In the genomic region with DNA sequence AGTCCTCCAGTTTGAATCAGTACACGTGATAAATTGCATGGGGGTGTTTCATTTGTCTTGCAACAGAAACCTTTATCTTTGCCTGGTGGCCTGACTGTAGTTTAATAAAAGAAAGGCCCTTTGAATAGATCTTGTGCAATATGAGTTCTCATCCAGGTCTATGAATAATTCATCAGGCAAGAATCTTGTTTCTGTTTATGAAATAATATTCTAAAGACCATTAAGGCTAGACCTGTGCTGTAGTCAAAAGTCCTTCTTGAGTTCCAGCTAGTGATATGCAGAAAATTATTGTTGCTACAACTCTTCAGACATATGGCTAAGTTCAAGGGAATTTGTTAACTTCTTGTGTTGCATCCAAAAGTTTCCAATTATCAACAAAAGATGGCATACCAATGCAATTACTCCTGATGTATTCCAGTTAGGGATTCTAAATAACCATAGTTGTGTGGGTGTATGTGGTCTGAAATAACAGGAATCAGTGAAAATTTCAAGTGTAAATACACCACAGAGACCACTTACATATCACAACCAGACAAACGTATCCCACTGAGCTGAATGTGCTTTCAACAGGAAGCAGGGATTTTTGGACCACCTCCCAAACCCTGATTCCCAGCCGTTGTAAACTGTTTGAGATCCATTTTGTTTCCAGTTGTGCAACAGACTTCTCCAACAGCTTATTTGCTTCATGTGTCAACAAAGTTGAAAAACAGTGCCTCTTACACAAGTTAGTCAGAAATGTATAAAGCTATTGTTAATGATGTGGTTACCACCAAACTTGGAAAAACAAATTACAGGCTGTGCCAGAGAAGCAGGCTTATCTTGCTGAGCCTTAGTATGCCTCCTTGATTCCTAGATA, we compare ENCODE assay signal across 12 cellular contexts. TPM values are rescaled to one million over a fixed set of nuclear protein-coding genes. Genes with fewer than 3 reads are reported as not detected.
DNase-seq lines count a peak whose midpoint lies in the region; ATAC-seq and TF ChIP-seq lines count a peak whose summit lies in the region.
"Had no signal": no experiment of that assay in that cellular context is flagged by ENCODE, and none has a peak within 500 bp of the region (broad histone marks: within the 10 kb centered on the region; RNA-seq: fewer than 3 reads in every experiment).

No MANE protein-coding gene starts in this region.

- TF ChIP-seq EP300 in sigmoid colon (IDR thresholded peaks at IDR 0.05): no peak

- TF ChIP-seq CTCF in astrocyte of the cerebellum (IDR thresholded peaks at IDR 0.05; ENCODE audit: low read depth, low read length, missing control alignments) (no peak), heart right ventricle (IDR thresholded peaks at IDR 0.05) (no peak), sigmoid colon (IDR thresholded peaks at IDR 0.05) (no peak)

- intact Hi-C loops in heart right ventricle (cut with DNase I): no loop called here
- intact Hi-C loops in sigmoid colon (cut with DNase I): no loop called here

- no peaks in the 10 kb centered on the region for H3K36me3 ChIP-seq in heart right ventricle
- H3K36me3 ChIP-seq in sigmoid colon: no peaks in the 10 kb centered on the region
- H3K36me3 ChIP-seq: vagina had no signal

- H3K27ac ChIP-seq in heart right ventricle (peak overlapping the region in 7 of 10 donors; percentile 3 to 52 (median 46)), sigmoid colon (peak overlapping the region in 3 of 4 donors; percentile 34 to 38 (median 35))
- H3K27ac ChIP-seq: vagina had no signal

- peak; percentile 62 to 88 (median 82) for ATAC-seq in heart right ventricle

- peaks cover 0 to 11% (median 0%) of the 10 kb centered on the region in 9 donors for H3K4me1 ChIP-seq in heart right ventricle
- no peaks in the 10 kb centered on the region for H3K4me1 ChIP-seq in sigmoid colon
- H3K4me1 ChIP-seq: vagina had no signal

- H3K4me3 ChIP-seq in astrocyte of the cerebellum (ENCODE audit: low read depth, low read length): no peak overlapping the region
- no peak overlapping the region for H3K4me3 ChIP-seq in heart right ventricle
- H3K4me3 ChIP-seq in sigmoid colon: no peak overlapping the region
- H3K4me3 ChIP-seq: vagina had no signal

- 28 to 32% methylated on average over 3 of the region's 3 CpGs for WGBS in heart right ventricle, 2 donors
- WGBS in sigmoid colon, 2 donors: 46 to 57% methylated on average over 3 of the region's 3 CpGs

- in situ Hi-C loops in astrocyte of the cerebellum (cut with HindIII; ENCODE audit: low sequenced_read_pairs): no loop called here
- in situ Hi-C loops in G401 (cut with HindIII; ENCODE audit: low sequenced_read_pairs): no loop called here

- peaks cover 0 to 19% (median 7%) of the 10 kb centered on the region in 11 donors for H3K9me3 ChIP-seq in heart right ventricle
- H3K9me3 ChIP-seq in sigmoid colon: no peaks in the 10 kb centered on the region
- H3K9me3 ChIP-seq: vagina had no signal

- DNase-seq in GM03348 (ENCODE audit: low spot score): peak; percentile 68
- peak; percentile 99 for DNase-seq in astrocyte of the cerebellum (ENCODE audit: low read depth)
- peak; percentile 14 to 74 for DNase-seq in heart right ventricle
- peak; percentile 90 for DNase-seq in sigmoid colon
- no peak for DNase-seq in activated T-cell treated with anti-CD3 and anti-CD28 coated beads for 4 hours
- DNase-seq in G401 (ENCODE audit: low spot score): no peak
- DNase-seq in SKM-1 treated with dmso at 0.1 percent for 144 hours (lab: John Stamatoyannopoulos, UW; ENCODE audit: unreplicated experiment): no peak
- no peak for DNase-seq in stimulated activated CD8-positive, alpha-beta memory T cell treated with anti-CD3 and anti-CD28 coated beads, Interleukin-4, amount 100 ng/mL, for 48 hours
- DNase-seq: activated effector memory CD4-positive, alpha-beta T cell treated with anti-CD3 and anti-CD28 coated beads, Interleukin-2, amount 50 U/mL, for 16 hours; Caco-2; NCI-H2107 had no signal

- no peak for TF ChIP-seq POLR2A in sigmoid colon (IDR thresholded peaks at IDR 0.05)

- H3K27me3 ChIP-seq in heart right ventricle: no peaks in the 10 kb centered on the region
- no peaks in the 10 kb centered on the region for H3K27me3 ChIP-seq in sigmoid colon
- H3K27me3 ChIP-seq: vagina had no signal

RNA-seq across cellular contexts. Expression of a gene that starts 54.7 kb away (rescaled TPM):
- total RNA-seq in heart right ventricle: 1 to 10 TPM; 3.3 to 9.2 (median 5.4) TPM
- polyA plus RNA-seq in heart right ventricle: 1 to 10 TPM; 1.6 to 3.8 TPM
- total RNA-seq in sigmoid colon: 10 to 100 TPM in 3 of 4 donors, 1 to 10 TPM in 1; 7.9 to 17.3 (median 13.7) TPM
- polyA plus RNA-seq in sigmoid colon: 1 to 10 TPM in 2 of 3 donors, under 1 TPM in 1; 0.46 to 1.8 (median 1.8) TPM
- 0.25 TPM in 1 of 2 replicates, not detected in the other for total RNA-seq in G401 (2014; rRNA removed; shearing (Covaris generic))

Comparison
In these comparisons a context has a peak if more than half of its experiments do, and no peak if none do; other contexts are left out.
1. DNase-seq: peak in GM03348 (single experiment), astrocyte of the cerebellum (single experiment), heart right ventricle (2 of 2) and sigmoid colon (single experiment); none in activated T-cell treated with anti-CD3 and anti-CD28 coated beads for 4 hours (single experiment), G401 (single experiment), SKM-1 treated with dmso at 0.1 percent for 144 hours (single experiment) and stimulated activated CD8-positive, alpha-beta memory T cell treated with anti-CD3 and anti-CD28 coated beads, Interleukin-4, amount 100 ng/mL, for 48 hours (single experiment).